In the genomic region with DNA sequence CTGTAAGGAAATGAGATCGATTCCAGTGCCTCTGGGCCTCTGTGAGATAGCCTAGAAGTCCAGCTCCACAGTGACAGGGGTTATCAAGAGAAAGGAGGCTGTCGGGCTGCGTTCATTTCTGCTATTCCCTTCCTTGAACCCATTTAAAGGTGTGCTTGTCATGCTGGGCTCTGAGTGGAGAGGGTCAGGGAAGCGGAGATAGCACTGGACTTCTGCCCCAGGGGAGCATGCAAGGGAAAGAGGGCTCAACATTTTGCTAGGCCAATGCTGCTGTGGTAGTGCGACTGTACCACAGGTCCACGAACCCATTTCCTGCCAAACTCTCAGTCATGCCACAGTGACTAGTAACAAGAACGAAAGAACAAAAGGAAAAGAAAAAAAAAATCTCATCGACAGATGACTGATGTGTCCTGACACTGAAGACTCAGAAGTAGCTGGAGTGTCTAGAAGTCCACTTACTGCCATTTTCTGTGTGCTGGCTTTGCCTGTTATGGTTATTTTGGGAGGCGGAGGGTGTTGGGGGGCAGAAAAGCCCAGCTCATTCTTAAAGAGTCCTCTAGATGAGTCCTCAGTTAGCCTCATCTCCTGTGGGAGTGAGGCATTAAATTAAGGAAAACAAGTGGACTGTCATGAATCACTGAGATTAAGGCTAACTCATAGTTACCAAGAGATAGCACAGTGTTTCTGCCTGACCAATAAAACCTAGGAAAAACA, we compare ENCODE assay signal across 9 cellular contexts. TPM values are rescaled to one million over a fixed set of nuclear protein-coding genes. Genes with fewer than 3 reads are reported as not detected.
DNase-seq lines count a peak whose midpoint lies in the region; FAIRE-seq and TF ChIP-seq lines count a peak whose summit lies in the region.
"Had no signal": no experiment of that assay in that cellular context is flagged by ENCODE, and none has a peak within 500 bp of the region (broad histone marks: within the 10 kb centered on the region; RNA-seq: fewer than 3 reads in every experiment).

No MANE protein-coding gene starts in this region.

- TF ChIP-seq CTCF in astrocyte (IDR thresholded peaks at IDR 0.05; ENCODE audit: insufficient read depth, low read depth, low read length) (no peak), nephron (IDR thresholded peaks at IDR 0.05; ENCODE audit: unreplicated experiment in 3 of 3) (no peak)

- no peaks in the 10 kb centered on the region for H3K27me3 ChIP-seq in astrocyte (ENCODE audit: insufficient read depth, low read length)

- H3K9me3 Mint-ChIP-seq in IgD-negative memory B cell (no peaks in the 10 kb centered on the region), astrocyte (ENCODE audit: unreplicated experiment) (no peaks in the 10 kb centered on the region), nephron (no peaks in the 10 kb centered on the region)

- peak overlapping the region; percentile 74 for H3K4me2 ChIP-seq in astrocyte (ENCODE audit: low read length)

- H2AFZ ChIP-seq in astrocyte (ENCODE audit: low read depth, low read length): no peak overlapping the region

- H3K27ac ChIP-seq in astrocyte (ENCODE audit: low read depth, low read length): peak overlapping the region; percentile 69
- H3K27ac ChIP-seq: 22Rv1 had no signal

- H3K9ac ChIP-seq in astrocyte (ENCODE audit: low read length): peak overlapping the region; percentile 45

- H3K9me3 ChIP-seq in astrocyte (ENCODE audit: insufficient read depth, low read depth, low read length): no peaks in the 10 kb centered on the region

- H3K36me3 Mint-ChIP-seq in IgD-negative memory B cell (peaks cover 4% of the 10 kb centered on the region), astrocyte (ENCODE audit: low read depth, unreplicated experiment) (peaks cover 25% of the 10 kb centered on the region), nephron (ENCODE audit: low read depth) (peaks cover 3% of the 10 kb centered on the region)

- peaks cover 97% of the 10 kb centered on the region for H3K79me2 ChIP-seq in astrocyte (ENCODE audit: insufficient read depth, low read length)

- FAIRE-seq in astrocyte (lab: Jason Lieb, UNC): peak; percentile 80

- H3K27ac Mint-ChIP-seq in IgD-negative memory B cell (peak overlapping the region; percentile 6 to 25 (median 15)), astrocyte (ENCODE audit: unreplicated experiment) (no peak overlapping the region), nephron (peak overlapping the region; percentile 55 to 96 (median 91))

- H3K27me3 Mint-ChIP-seq in IgD-negative memory B cell (no peaks in the 10 kb centered on the region), astrocyte (ENCODE audit: low read depth, unreplicated experiment) (no peaks in the 10 kb centered on the region), nephron (ENCODE audit: low read depth) (peaks cover 4% of the 10 kb centered on the region)

- H3K4me1 ChIP-seq in astrocyte (ENCODE audit: insufficient read depth, low read length): peaks cover 45% of the 10 kb centered on the region

- H3K4me3 ChIP-seq in astrocyte (ENCODE audit: insufficient read depth, low read depth, low read length): no peak overlapping the region

- in situ Hi-C loops in G401 (cut with HindIII; ENCODE audit: low sequenced_read_pairs): no loop called here

- DNase-seq in NK-92 treated with Interleukin-12 subunit alpha and Interleukin-12 subunit beta, amount 100 ng/mL, for 24 hours (lab: John Stamatoyannopoulos, UW): peak; percentile 37
- DNase-seq in NK-92 (lab: John Stamatoyannopoulos, UW; ENCODE audit: unreplicated experiment): no peak
- DNase-seq in astrocyte (ENCODE audit: low read depth): peak; percentile 75
- DNase-seq in G401 (ENCODE audit: low spot score): no peak
- no peak for DNase-seq in DMS 273 treated with DMSO at 0.1 percent for 48 hours (lab: John Stamatoyannopoulos, UW)
- no peak for DNase-seq in NCI-H187 (lab: John Stamatoyannopoulos, UW)

- H4K20me1 ChIP-seq in astrocyte (ENCODE audit: insufficient read depth, low read length): peaks cover 73% of the 10 kb centered on the region

- H3K4me3 Mint-ChIP-seq in IgD-negative memory B cell (peak overlapping the region in 2 of 4 donors; percentile 68 to 79), astrocyte (ENCODE audit: unreplicated experiment) (peak overlapping the region; percentile 60), nephron (no peak overlapping the region)

- peaks cover 8% of the 10 kb centered on the region for H3K36me3 ChIP-seq in astrocyte (ENCODE audit: insufficient read depth, low read length)

- peaks cover 23 to 38% (median 30%) of the 10 kb centered on the region in 3 donors for H3K4me1 Mint-ChIP-seq in IgD-negative memory B cell
- peaks cover 49% of the 10 kb centered on the region for H3K4me1 Mint-ChIP-seq in astrocyte (ENCODE audit: low read depth, unreplicated experiment)
- peaks cover 50% of the 10 kb centered on the region for H3K4me1 Mint-ChIP-seq in nephron

RNA-seq across cellular contexts. Expression of gene NEDD9, which starts 8.1 kb away (rescaled TPM):
- polyA plus RNA-seq in IgD-negative memory B cell: 32.4 TPM
- 37.3 and 39.6 TPM in 2 replicates for total RNA-seq in astrocyte
- total RNA-seq in G401 (2014; rRNA removed; shearing (Covaris generic)): 83.1 and 96.4 TPM in 2 replicates

Comparison
In these comparisons a context has a peak if more than half of its experiments do, and no peak if none do; other contexts are left out.
1. DNase-seq: peak in NK-92 treated with Interleukin-12 subunit alpha and Interleukin-12 subunit beta, amount 100 ng/mL, for 24 hours (single experiment) and astrocyte (single experiment); none in NK-92 (single experiment), G401 (single experiment), DMS 273 treated with DMSO at 0.1 percent for 48 hours (single experiment) and NCI-H187 (0 of 2).